ENCODE assay signal across 1 cellular context in the genomic region with DNA sequence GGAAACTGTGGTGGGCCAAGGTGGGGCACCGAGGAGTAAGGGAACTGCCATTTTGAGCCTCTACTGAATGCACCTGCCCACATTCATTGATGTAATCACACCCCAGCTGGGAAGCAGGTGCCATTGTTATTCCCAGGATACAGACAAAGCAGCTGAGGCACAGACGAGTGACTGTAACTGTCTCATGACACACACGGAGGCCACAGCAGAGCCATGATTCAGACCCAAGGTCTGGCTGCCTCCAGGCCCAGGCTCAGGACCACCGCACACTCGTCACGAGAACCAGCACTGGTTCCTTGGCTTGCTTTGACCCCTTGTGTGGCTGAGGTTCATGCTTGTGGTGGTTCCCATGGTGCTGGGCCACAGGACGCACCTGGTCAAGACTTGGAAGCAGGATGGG.
TF ChIP-seq lines count a peak whose summit lies in the region.

No MANE protein-coding gene starts in this region.

TF ChIP-seq in H1, 55 proteins besides CTCF, POLR2A, EP300 and RAD21:
- no peak for TF ChIP-seq CREB1 (IDR thresholded peaks at IDR 0.05)
- TF ChIP-seq RBBP5 (IDR thresholded peaks at IDR 0.05; ENCODE audit: borderline replicate concordance, low read depth, low read length): no peak
- no peak for TF ChIP-seq RXRA (IDR thresholded peaks at IDR 0.05; ENCODE audit: insufficient read depth, low read depth, low read length)
- no peak for TF ChIP-seq POU5F1 (IDR thresholded peaks at IDR 0.05; ENCODE audit: low read depth, low read length)
- TF ChIP-seq PHF8 (conservative IDR thresholded peaks at IDR 0.05; ENCODE audit: low read depth, low read length): no peak
- no peak for TF ChIP-seq YY1 (IDR thresholded peaks at IDR 0.05; ENCODE audit: low read depth, low read length)
- TF ChIP-seq TEAD4 (IDR thresholded peaks at IDR 0.05; ENCODE audit: low read depth, low read length): no peak
- no peak for TF ChIP-seq HDAC2 (IDR thresholded peaks at IDR 0.05; ENCODE audit: borderline replicate concordance in 1 of 2, low read depth in 2 of 2, low read length in 2 of 2)
- TF ChIP-seq TAF7 (optimal IDR thresholded peaks at IDR 0.05; ENCODE audit: borderline replicate concordance, low read depth, low read length): no peak
- no peak for TF ChIP-seq CBX8 (IDR thresholded peaks at IDR 0.05; ENCODE audit: borderline replicate concordance, low read depth, low read length)
- no peak for TF ChIP-seq TAF1 (IDR thresholded peaks at IDR 0.05; ENCODE audit: low read depth, low read length)
- TF ChIP-seq, protein P1, sequence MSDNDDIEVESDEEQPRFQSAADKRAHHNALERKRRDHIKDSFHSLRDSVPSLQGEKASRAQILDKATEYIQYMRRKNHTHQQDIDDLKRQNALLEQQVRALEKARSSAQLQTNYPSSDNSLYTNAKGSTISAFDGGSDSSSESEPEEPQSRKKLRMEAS (IDR thresholded peaks at IDR 0.05): no peak
- no peak for TF ChIP-seq ZNF274 (IDR thresholded peaks at IDR 0.05; ENCODE audit: borderline replicate concordance, extremely low read depth, low read length)
- no peak for TF ChIP-seq JUND (IDR thresholded peaks at IDR 0.05; ENCODE audit: low read length)
- no peak for TF ChIP-seq SP4 (IDR thresholded peaks at IDR 0.05; ENCODE audit: low read length)
- TF ChIP-seq TBP (IDR thresholded peaks at IDR 0.05; ENCODE audit: low read depth, low read length): no peak
- TF ChIP-seq GABPA (IDR thresholded peaks at IDR 0.05; ENCODE audit: borderline replicate concordance, insufficient read depth, low read length): no peak
TF ChIP-seq in H1: peak in this region for 0.
